In the genomic region with DNA sequence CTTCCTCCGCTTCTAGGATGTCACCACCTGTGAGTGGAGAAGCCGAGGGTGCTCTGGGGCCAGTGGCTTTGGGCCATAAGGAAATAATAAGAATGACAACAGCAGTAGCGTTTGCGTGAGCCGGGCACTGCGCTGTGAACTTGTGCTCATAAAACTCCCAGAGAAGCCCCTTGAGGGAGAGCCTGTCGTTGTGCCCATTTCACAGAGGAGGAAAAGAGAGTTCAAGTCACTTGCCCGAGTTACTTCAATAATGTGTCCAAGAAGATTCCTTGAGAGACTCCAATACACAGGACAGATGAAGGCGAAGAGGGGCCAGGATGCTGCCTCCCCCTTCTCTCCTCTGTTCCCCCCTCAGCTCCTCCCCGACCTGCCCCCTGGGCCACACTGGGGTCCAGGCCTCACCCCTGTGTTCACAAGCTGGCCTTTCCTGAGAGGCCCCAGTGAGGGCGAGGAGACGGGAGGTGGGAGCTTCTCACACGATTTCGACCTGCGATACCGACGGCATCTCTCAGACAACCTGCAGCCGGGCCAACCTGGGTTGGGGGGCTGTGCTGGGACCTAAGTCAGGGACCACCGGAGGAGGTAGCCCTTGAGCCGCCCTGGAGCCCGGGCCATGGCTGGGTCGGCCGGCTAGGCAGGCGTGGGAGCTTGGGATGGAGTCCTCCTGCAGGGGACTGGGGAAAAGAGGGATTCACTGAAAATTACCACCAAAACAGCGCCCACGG, we compare ENCODE assay signal across 22 cellular contexts. TPM values are rescaled to one million over a fixed set of nuclear protein-coding genes. Genes with fewer than 3 reads are reported as not detected.
"Had no signal": no experiment of that assay in that cellular context is flagged by ENCODE, and none has a peak within 500 bp of the region (broad histone marks: within the 10 kb centered on the region; RNA-seq: fewer than 3 reads in every experiment).

No MANE protein-coding gene starts in this region.

- H3K27ac ChIP-seq: body of pancreas, dorsolateral prefrontal cortex, gastrocnemius medialis, left ventricle myocardium inferior, skin epidermis, tibial nerve, vagina had no signal

- H3K4me1 ChIP-seq: body of pancreas, gastrocnemius medialis, stomach, tibial nerve, vagina had no signal

- H3K36me3 Mint-ChIP-seq: activated naive CD4-positive, alpha-beta T cell treated with anti-CD3 and anti-CD28 coated beads, Interleukin-2, amount 50 U/mL, for 24 hours; stimulated activated memory B cell treated with anti-CD40 and anti-IgM and Interleukin-4, amounts not matched to agents 10 μg/mL and 1 μg/mL and 100 μg/mL, for 72 hours had no signal

- H3K4me3 Mint-ChIP-seq: activated CD4-positive, alpha-beta T cell treated with anti-CD3 and anti-CD28 coated beads for 36 hours; activated naive CD4-positive, alpha-beta T cell treated with anti-CD3 and anti-CD28 coated beads, Interleukin-2, amount 50 U/mL, for 24 hours; natural killer cell treated with Interleukin-12 subunit alpha and Interleukin-12 subunit beta and Interleukin-15 and Interleukin-18, amount 100 ng/mL, for 72 hours; stimulated activated memory B cell treated with anti-CD40 and anti-IgM and Interleukin-4, amounts not matched to agents 10 μg/mL and 1 μg/mL and 100 μg/mL, for 72 hours had no signal

- H3K4me3 ChIP-seq: body of pancreas, dorsolateral prefrontal cortex, gastrocnemius medialis, left ventricle myocardium inferior, mucosa of descending colon, skin epidermis, stomach, tibial nerve, vagina had no signal

- DNase-seq: activated CD4-positive, alpha-beta T cell treated with anti-CD3 and anti-CD28 coated beads for 36 hours; activated CD4-positive, CD25-positive, alpha-beta regulatory T cell; activated CD8-positive, alpha-beta memory T cell treated with anti-CD3 and anti-CD28 coated beads for 24 hours; activated gamma-delta T cell; anterior cingulate cortex; body of pancreas; effector memory CD4-positive, alpha-beta T cell; gastrocnemius medialis; glutamatergic neuron; left ventricle myocardium inferior; mucosa of descending colon; right cardiac atrium; stimulated activated CD4-positive, alpha-beta T cell treated with anti-CD3 and anti-CD28 coated beads, Interleukin-4, amount 100 ng/mL, for 24 hours; stomach had no signal

- ATAC-seq: activated CD4-positive, alpha-beta T cell treated with anti-CD3 and anti-CD28 coated beads for 36 hours; body of pancreas; gastrocnemius medialis; mucosa of descending colon had no signal

- H3K4me1 Mint-ChIP-seq: activated CD4-positive, alpha-beta T cell treated with anti-CD3 and anti-CD28 coated beads for 36 hours; activated naive CD4-positive, alpha-beta T cell treated with anti-CD3 and anti-CD28 coated beads, Interleukin-2, amount 50 U/mL, for 24 hours; stimulated activated memory B cell treated with anti-CD40 and anti-IgM and Interleukin-4, amounts not matched to agents 10 μg/mL and 1 μg/mL and 100 μg/mL, for 72 hours had no signal

- H3K27ac Mint-ChIP-seq: activated CD4-positive, alpha-beta T cell treated with anti-CD3 and anti-CD28 coated beads for 36 hours; activated naive CD4-positive, alpha-beta T cell treated with anti-CD3 and anti-CD28 coated beads, Interleukin-2, amount 50 U/mL, for 24 hours; natural killer cell treated with Interleukin-12 subunit alpha and Interleukin-12 subunit beta and Interleukin-15 and Interleukin-18, amount 100 ng/mL, for 72 hours had no signal

- H3K36me3 ChIP-seq: gastrocnemius medialis, left ventricle myocardium inferior, stomach, tibial nerve, vagina had no signal

- H3K27me3 Mint-ChIP-seq: activated CD4-positive, alpha-beta T cell treated with anti-CD3 and anti-CD28 coated beads for 36 hours; activated naive CD4-positive, alpha-beta T cell treated with anti-CD3 and anti-CD28 coated beads, Interleukin-2, amount 50 U/mL, for 24 hours; natural killer cell treated with Interleukin-12 subunit alpha and Interleukin-12 subunit beta and Interleukin-15 and Interleukin-18, amount 100 ng/mL, for 72 hours had no signal

- H3K9me3 ChIP-seq: body of pancreas, gastrocnemius medialis, left ventricle myocardium inferior, mucosa of descending colon, stomach, tibial nerve, vagina had no signal

- H3K27me3 ChIP-seq: body of pancreas, dorsolateral prefrontal cortex, gastrocnemius medialis, stomach, tibial nerve, vagina had no signal

- H3K9me3 Mint-ChIP-seq: activated naive CD4-positive, alpha-beta T cell treated with anti-CD3 and anti-CD28 coated beads, Interleukin-2, amount 50 U/mL, for 24 hours; natural killer cell treated with Interleukin-12 subunit alpha and Interleukin-12 subunit beta and Interleukin-15 and Interleukin-18, amount 100 ng/mL, for 72 hours had no signal

RNA-seq across cellular contexts. Expression of a gene that starts 53.9 kb away (rescaled TPM):
- total RNA-seq: lung microvascular endothelial cell had no signal
